ENCODE assay signal across 14 cellular contexts in genomic region chr2:199309973-199310372, GRCh38.
DNase-seq lines count a peak whose midpoint lies in the region.
"Had no signal": no experiment of that assay in that cellular context is flagged by ENCODE, and none has a peak within 500 bp of the region (broad histone marks: within the 10 kb centered on the region; RNA-seq: fewer than 3 reads in every experiment).

No MANE protein-coding gene starts in this region.

- DNase-seq in DMS153 treated with DMSO at 0.1 percent for 48 hours (lab: John Stamatoyannopoulos, UW; ENCODE audit: unreplicated experiment): peak; percentile 79
- peak; percentile 82 for DNase-seq in NCI-H187 treated with DMSO at 0.1 percent for 48 hours (lab: John Stamatoyannopoulos, UW)
- peak; percentile 96 for DNase-seq in NCI-H526 (lab: John Stamatoyannopoulos, UW)
- peak; percentile 48 for DNase-seq in myocyte (ENCODE audit: low read depth)
- DNase-seq in GM03348 (ENCODE audit: low spot score): no peak
- DNase-seq in HuH-7.5 (ENCODE audit: low spot score): no peak
- DNase-seq in activated gamma-delta T cell (lab: John Stamatoyannopoulos, UW): no peak
- DNase-seq in stimulated activated naive CD4-positive, alpha-beta T cell (lab: John Stamatoyannopoulos, UW): no peak
- DNase-seq: activated CD4-positive, alpha-beta T cell treated with anti-CD3 and anti-CD28 coated beads, Interleukin-2, amount 50 U/mL, for 1 hour; activated T-cell treated with anti-CD3 and anti-CD28 coated beads, Interleukin-2, amount 50 U/mL, for 72 hours; Kasumi-1; kidney; stimulated activated CD4-positive, alpha-beta T cell treated with anti-CD3 and anti-CD28 coated beads, Interleukin-15, amount 100 ng/mL, for 24 hours; substantia nigra had no signal

Comparison
In these comparisons a context has a peak if more than half of its experiments do, and no peak if none do; other contexts are left out.
1. DNase-seq: peak in DMS153 treated with DMSO at 0.1 percent for 48 hours (single experiment), NCI-H187 treated with DMSO at 0.1 percent for 48 hours (single experiment), NCI-H526 (2 of 2) and myocyte (single experiment); none in GM03348 (single experiment), HuH-7.5 (single experiment), activated gamma-delta T cell (single experiment) and stimulated activated naive CD4-positive, alpha-beta T cell (0 of 6).